Comparison of ENCODE assay signal across 1 cellular context in genomic region chr19:48959341-48960239, GRCh38.
TF ChIP-seq lines count a peak whose summit lies in the region.

No MANE protein-coding gene starts in this region.

TF ChIP-seq in HepG2, 621 proteins besides CTCF, POLR2A, EP300 and RAD21 (continued from another document):
- TF ChIP-seq PATZ1 (CRISPR knock-in tag; IDR thresholded peaks at IDR 0.05) (no peak), ZNF879 (CRISPR knock-in tag; IDR thresholded peaks at IDR 0.05) (no peak), ZBTB1 (CRISPR knock-in tag; IDR thresholded peaks at IDR 0.05; ENCODE audit: borderline replicate concordance) (no peak), ZBTB33 (CRISPR knock-in tag; IDR thresholded peaks at IDR 0.05) (0 out of 2 replicates have a peak, but pooled peaks have one; percentile 2), ZNF770 (CRISPR knock-in tag; IDR thresholded peaks at IDR 0.05) (no peak), MYNN (CRISPR knock-in tag; IDR thresholded peaks at IDR 0.05; ENCODE audit: low read depth) (no peak), ISL2 (CRISPR knock-in tag; IDR thresholded peaks at IDR 0.05) (no peak), ZNF282 (IDR thresholded peaks at IDR 0.05; ENCODE audit: partially characterized antibody) (no peak), ZNF737 (CRISPR knock-in tag; IDR thresholded peaks at IDR 0.05; ENCODE audit: borderline replicate concordance) (no peak), SIN3B (IDR thresholded peaks at IDR 0.05; ENCODE audit: low read length) (no peak), PTBP1 (IDR thresholded peaks at IDR 0.05; ENCODE audit: low read depth, low read length, poor library complexity, severe bottlenecking) (no peak), ZBTB4 (CRISPR knock-in tag; IDR thresholded peaks at IDR 0.05; ENCODE audit: borderline replicate concordance) (no peak), DRAP1 (CRISPR knock-in tag; IDR thresholded peaks at IDR 0.05) (no peak)
